1 cellular context compared by ENCODE assay signal in genomic region chr5:141843156-141843927, GRCh38.
TF ChIP-seq lines count a peak whose summit lies in the region.

No MANE protein-coding gene starts in this region.

TF ChIP-seq in HCT116, 20 proteins besides CTCF, POLR2A, EP300 and RAD21 (continued from another document):
- no peak for TF ChIP-seq CBX3 (IDR thresholded peaks at IDR 0.05; ENCODE audit: low read depth)
